8 cellular contexts compared by ENCODE assay signal in genomic region chr11:122746050-122746478, GRCh38.
DNase-seq lines count a peak whose midpoint lies in the region; ATAC-seq and TF ChIP-seq lines count a peak whose summit lies in the region.

No MANE protein-coding gene starts in this region.

- H3K4me1 Mint-ChIP-seq in MCF 10A (ENCODE audit: insufficient read depth, unreplicated experiment) (peaks cover 8% of the 10 kb centered on the region), type B pancreatic cell (ENCODE audit: unreplicated experiment) (peaks cover 22% of the 10 kb centered on the region)

- POLR2A ChIA-PET in MCF 10A (lab: Yijun Ruan, JAX) = interaction anchor here (1.0 kb wide), 1 partner anchor 10 kb away, joined by 4 read pairs; no protein-coding TSS in a partner anchor

- H3K36me3 Mint-ChIP-seq in MCF 10A (ENCODE audit: insufficient read depth, unreplicated experiment) (no peaks in the 10 kb centered on the region), type B pancreatic cell (no peaks in the 10 kb centered on the region)

- intact Hi-C loops in MCF 10A (cut with micrococcal nuclease) = no loop called here

- TF ChIP-seq CTCF in MCF 10A (IDR thresholded peaks at IDR 0.05; ENCODE audit: unreplicated experiment) = no peak
- no peak for TF ChIP-seq CTCF in type B pancreatic cell (conservative IDR thresholded peaks at IDR 0.05)

- H3K27me3 Mint-ChIP-seq in MCF 10A (ENCODE audit: insufficient read depth, unreplicated experiment) = no peaks in the 10 kb centered on the region
- H3K27me3 Mint-ChIP-seq in type B pancreatic cell = peaks cover 3% of the 10 kb centered on the region

- no peak overlapping the region for H3K4me3 Mint-ChIP-seq in MCF 10A (ENCODE audit: unreplicated experiment)
- no peak overlapping the region for H3K4me3 Mint-ChIP-seq in type B pancreatic cell

- peak; percentile 72 for ATAC-seq in GM18861 (IDR thresholded peaks at IDR 0.05; ENCODE audit: unreplicated experiment)
- peak; percentile 49 for ATAC-seq in HG02884 (IDR thresholded peaks at IDR 0.05; ENCODE audit: unreplicated experiment)

- DNase-seq in SIG-M5 treated with dmso at 0.1 percent for 504 hours (lab: John Stamatoyannopoulos, UW; ENCODE audit: unreplicated experiment) (peak; percentile 95), MCF 10A (ENCODE audit: unreplicated experiment) (no peak), type B pancreatic cell (ENCODE audit: extremely low spot score, unreplicated experiment) (no peak), NCI-H146 (lab: John Stamatoyannopoulos, UW) (no peak), SHP77 treated with DMSO at 0.1 percent for 48 hours (lab: John Stamatoyannopoulos, UW) (no peak)
- peak; percentile 33 for DNase-seq in effector CD4-positive, alpha-beta T cell

- H3K9me3 Mint-ChIP-seq in MCF 10A (ENCODE audit: unreplicated experiment) (no peaks in the 10 kb centered on the region), type B pancreatic cell (no peaks in the 10 kb centered on the region)

- no TSS peak for BruUV-seq in MCF 10A (replicated peaks; lab: Mats Ljungman, UMichigan)

- no peak overlapping the region for H3K27ac Mint-ChIP-seq in MCF 10A (ENCODE audit: low read depth, unreplicated experiment)
- H3K27ac Mint-ChIP-seq in type B pancreatic cell = no peak overlapping the region

- CTCF ChIA-PET in MCF 10A (lab: Yijun Ruan, JAX) = interaction anchor here (0.6 to 1.1 kb wide), 4 partner anchors 9 to 117 kb away, joined by 3 to 4 read pairs (median 4); no protein-coding TSS in a partner anchor

Comparison
In these comparisons a context has a peak if more than half of its experiments do, and no peak if none do; other contexts are left out.
1. DNase-seq: peak in SIG-M5 treated with dmso at 0.1 percent for 504 hours (single experiment) and effector CD4-positive, alpha-beta T cell (single experiment); none in MCF 10A (single experiment), type B pancreatic cell (single experiment), NCI-H146 (single experiment) and SHP77 treated with DMSO at 0.1 percent for 48 hours (single experiment).